ENCODE assay signal across 23 cellular contexts in the genomic region with DNA sequence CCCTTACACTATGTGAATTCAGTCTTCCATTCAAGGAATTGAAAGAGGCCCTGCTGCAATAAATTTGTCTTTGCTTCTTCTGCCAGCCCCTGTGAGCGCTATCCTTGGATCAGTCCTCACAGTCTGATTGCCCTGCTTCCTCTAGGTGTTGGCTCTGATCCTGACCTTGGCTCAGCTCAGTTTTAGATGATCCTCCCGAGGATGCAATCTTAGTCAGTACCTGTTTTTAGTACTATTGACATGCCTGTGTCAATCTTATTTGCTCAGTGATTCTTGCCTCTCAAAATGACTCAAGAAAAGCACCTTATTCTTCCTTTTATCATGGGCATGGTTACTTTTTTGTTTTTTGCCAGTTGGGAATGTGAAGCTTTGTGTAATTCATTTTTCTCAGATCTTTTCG.
A peak's percentile ranks its signal among the peaks of the same experiment; 100 is the strongest.
DNase-seq lines count a peak whose midpoint lies in the region; ATAC-seq, FAIRE-seq and TF ChIP-seq lines count a peak whose summit lies in the region.
"Had no signal": no experiment of that assay in that cellular context is flagged by ENCODE, and none has a peak within 500 bp of the region (broad histone marks: within the 10 kb centered on the region; RNA-seq: fewer than 3 reads in every experiment).

No MANE protein-coding gene starts in this region.

- POLR2A ChIA-PET in GM12878 (lab: Charles Lee) = no interaction called here

- 58% methylated on average over 3 of the region's 3 CpGs for WGBS in GM12878 (ENCODE audit: insufficient coverage, insufficient replicate concordance, low lambda C conversion rate, missing lambda C conversion rate)

- ATAC-seq in HG02610 (IDR thresholded peaks at IDR 0.05; ENCODE audit: unreplicated experiment) (peak; percentile 85), GM12878 (peak; percentile 70), GM21447 (IDR thresholded peaks at IDR 0.05; ENCODE audit: unreplicated experiment) (no peak), HG03521 (IDR thresholded peaks at IDR 0.05; ENCODE audit: unreplicated experiment) (no peak)
- ATAC-seq: GM23338 had no signal

- no peaks in the 10 kb centered on the region for H3K27me3 ChIP-seq in GM12878 (replicated peaks in 1 of 2; ENCODE audit: control insufficient read depth in 2 of 2, insufficient read depth in 2 of 2, low read length in 1 of 2)
- H3K27me3 ChIP-seq in osteoblast (ENCODE audit: insufficient read depth, low read length) = no peaks in the 10 kb centered on the region
- H3K27me3 ChIP-seq: BLaER1, Peyer's patch had no signal

- H2AFZ ChIP-seq in GM12878 (ENCODE audit: control insufficient read depth, low read depth, low read length) (no peak overlapping the region), osteoblast (ENCODE audit: low read length) (no peak overlapping the region)
- H2AFZ ChIP-seq: GM23338 had no signal

- H3K4me3 ChIP-seq in GM12865 (ENCODE audit: low read depth, low read length) (no peak overlapping the region), GM12878 (no peak overlapping the region), osteoblast (ENCODE audit: insufficient read depth, low read length) (no peak overlapping the region)
- H3K4me3 ChIP-seq: BLaER1, GM23338, Peyer's patch had no signal

- intact Hi-C loops in GM12878 (cut with micrococcal nuclease; ENCODE audit: unreplicated experiment) = no loop called here

- no peak for FAIRE-seq in GM12878 (lab: Jason Lieb, UNC)
- FAIRE-seq: A204.1, GM12891 had no signal

- SMC1A ChIA-PET in GM12878 (lab: Charles Lee; ENCODE audit: uncharacterized antibody, unreplicated experiment) = interaction anchor here (0.9 to 1.2 kb wide), 3 partner anchors 24 to 30 kb away, joined by 3 read pairs; no protein-coding TSS in a partner anchor

- no peak for TF ChIP-seq POLR2A in GM12878 (IDR thresholded peaks at IDR 0.05; ENCODE audit: low read depth, low read length)

- RAD21 ChIA-PET in GM12878 (lab: Charles Lee; ENCODE audit: unreplicated experiment) = interaction anchor here (0.9 to 1.5 kb wide), 2 partner anchors 72 to 85 kb away, joined by 3 to 5 read pairs; no protein-coding TSS in a partner anchor

- no peaks in the 10 kb centered on the region for H3K79me2 ChIP-seq in GM12878 (ENCODE audit: control insufficient read depth, insufficient read depth, low read length)
- H3K79me2 ChIP-seq in osteoblast (ENCODE audit: insufficient read depth, low read length) = no peaks in the 10 kb centered on the region

- no peak overlapping the region for H3K9ac ChIP-seq in GM12878 (ENCODE audit: control insufficient read depth, insufficient read depth, low read length)
- H3K9ac ChIP-seq: BLaER1 had no signal

- in situ Hi-C loops in GM12878 (cut with MboI) = no loop called here

- DNase-seq in GM12865 (ENCODE audit: low read depth) (peak; percentile 53), GM12878 (ENCODE audit: low read depth, low spot score) (no peak), osteoblast (ENCODE audit: insufficient read length, low spot score, missing footprints) (peak; percentile 59)
- DNase-seq in stimulated activated CD4-positive, alpha-beta T cell treated with anti-CD3 and anti-CD28 coated beads, Interleukin-4, amount 100 ng/mL, for 24 hours = no peak
- DNase-seq: CD4-positive, CD25-positive, alpha-beta regulatory T cell; H9; HFFc6; NCI-H1092; NCI-H1417 treated with DMSO at 0.1 percent for 48 hours; NCI-H1694 treated with DMSO at 0.1 percent for 48 hours; NCI-H2081; NCI-H226; NCI-H510A; NCI-H69; Peyer's patch; SHP77 treated with DMSO at 0.1 percent for 48 hours had no signal

- BruUV-seq in GM12878 (replicated peaks; lab: Mats Ljungman, UMichigan) = no TSS peak

- H3K4me1 ChIP-seq in GM12878 (ENCODE audit: control insufficient read depth, insufficient read depth, low read length) (no peaks in the 10 kb centered on the region), osteoblast (ENCODE audit: insufficient read depth, low read length) (no peaks in the 10 kb centered on the region)
- H3K4me1 ChIP-seq: BLaER1, Peyer's patch had no signal

- no peaks in the 10 kb centered on the region for H3K36me3 ChIP-seq in GM12878 (ENCODE audit: control insufficient read depth in 2 of 2, insufficient read depth in 2 of 2, low read length in 1 of 2)
- H3K36me3 ChIP-seq in osteoblast (ENCODE audit: insufficient read depth, low read length) = no peaks in the 10 kb centered on the region
- H3K36me3 ChIP-seq: BLaER1, Peyer's patch had no signal

- no peaks in the 10 kb centered on the region; the same call in 2 of the 3 replicates for H3K9me3 ChIP-seq in GM12878 (replicated peaks; ENCODE audit: control insufficient read depth, insufficient read depth, low read length)
- no peaks in the 10 kb centered on the region for H3K9me3 ChIP-seq in osteoblast (ENCODE audit: low read depth, low read length)
- H3K9me3 ChIP-seq: Peyer's patch had no signal

- H3K4me2 ChIP-seq in GM12878 (ENCODE audit: control insufficient read depth, insufficient read depth) (no peak overlapping the region), osteoblast (ENCODE audit: insufficient read depth, low read length) (no peak overlapping the region)
- H3K4me2 ChIP-seq: BLaER1, GM23338 had no signal

- H4K20me1 ChIP-seq in GM12878 (ENCODE audit: control insufficient read depth, insufficient read depth) = no peaks in the 10 kb centered on the region
- H4K20me1 ChIP-seq in osteoblast (ENCODE audit: insufficient read depth, low read length) = no peaks in the 10 kb centered on the region
- H4K20me1 ChIP-seq: BLaER1 had no signal

- TF ChIP-seq CTCF in GM12865 (IDR thresholded peaks at IDR 0.05; ENCODE audit: insufficient read depth, low read depth, low read length, missing control alignments) = no peak
- no peak for TF ChIP-seq CTCF in GM12878 (IDR thresholded peaks at IDR 0.05 in 2 of 3, conservative IDR thresholded peaks at IDR 0.05 in 1 of 3; ENCODE audit: control insufficient read depth in 2 of 3, extremely low read depth in 1 of 3, insufficient read depth in 1 of 3, low read depth in 3 of 3, low read length in 3 of 3)
- no peak for TF ChIP-seq CTCF in osteoblast (IDR thresholded peaks at IDR 0.05; ENCODE audit: extremely low read depth, low read depth, low read length)

- no peak for TF ChIP-seq EP300 in GM12878 (IDR thresholded peaks at IDR 0.05; ENCODE audit: borderline replicate concordance in 1 of 2, control insufficient read depth in 1 of 2, low read depth in 2 of 2, low read length in 2 of 2)

- H3K27ac ChIP-seq in GM12878 (ENCODE audit: control insufficient read depth, insufficient read depth) (no peak overlapping the region), osteoblast (ENCODE audit: low read depth, low read length) (no peak overlapping the region)
- H3K27ac ChIP-seq: BLaER1, Peyer's patch had no signal

- TF ChIP-seq RAD21 in GM12878 (IDR thresholded peaks at IDR 0.05; ENCODE audit: insufficient read depth, low read depth, low read length) = no peak

- CTCF ChIA-PET in GM12878 (lab: Yijun Ruan, JAX) = no interaction called here

TF ChIP-seq in GM12878, 131 proteins besides CTCF, POLR2A, EP300 and RAD21 (continues in another document):
- TF ChIP-seq FOXK2 (IDR thresholded peaks at IDR 0.05) = no peak
- TF ChIP-seq, protein P1, sequence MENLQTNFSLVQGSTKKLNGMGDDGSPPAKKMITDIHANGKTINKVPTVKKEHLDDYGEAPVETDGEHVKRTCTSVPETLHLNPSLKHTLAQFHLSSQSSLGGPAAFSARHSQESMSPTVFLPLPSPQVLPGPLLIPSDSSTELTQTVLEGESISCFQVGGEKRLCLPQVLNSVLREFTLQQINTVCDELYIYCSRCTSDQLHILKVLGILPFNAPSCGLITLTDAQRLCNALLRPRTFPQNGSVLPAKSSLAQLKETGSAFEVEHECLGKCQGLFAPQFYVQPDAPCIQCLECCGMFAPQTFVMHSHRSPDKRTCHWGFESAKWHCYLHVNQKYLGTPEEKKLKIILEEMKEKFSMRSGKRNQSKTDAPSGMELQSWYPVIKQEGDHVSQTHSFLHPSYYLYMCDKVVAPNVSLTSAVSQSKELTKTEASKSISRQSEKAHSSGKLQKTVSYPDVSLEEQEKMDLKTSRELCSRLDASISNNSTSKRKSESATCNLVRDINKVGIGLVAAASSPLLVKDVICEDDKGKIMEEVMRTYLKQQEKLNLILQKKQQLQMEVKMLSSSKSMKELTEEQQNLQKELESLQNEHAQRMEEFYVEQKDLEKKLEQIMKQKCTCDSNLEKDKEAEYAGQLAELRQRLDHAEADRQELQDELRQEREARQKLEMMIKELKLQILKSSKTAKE (IDR thresholded peaks at IDR 0.05; ENCODE audit: low read depth, poor library complexity, severe bottlenecking) = no peak
- no peak for TF ChIP-seq ZSCAN29 (IDR thresholded peaks at IDR 0.05)
- TF ChIP-seq WRNIP1 (IDR thresholded peaks at IDR 0.05; ENCODE audit: borderline replicate concordance, low read depth, low read length) = no peak
- no peak for TF ChIP-seq ELK1 (IDR thresholded peaks at IDR 0.05; ENCODE audit: low read depth, low read length)
- TF ChIP-seq RAD51 (IDR thresholded peaks at IDR 0.05) = no peak
- TF ChIP-seq ZNF274 (IDR thresholded peaks at IDR 0.05; ENCODE audit: insufficient read depth, insufficient read length) = no peak
- TF ChIP-seq, protein P2, sequence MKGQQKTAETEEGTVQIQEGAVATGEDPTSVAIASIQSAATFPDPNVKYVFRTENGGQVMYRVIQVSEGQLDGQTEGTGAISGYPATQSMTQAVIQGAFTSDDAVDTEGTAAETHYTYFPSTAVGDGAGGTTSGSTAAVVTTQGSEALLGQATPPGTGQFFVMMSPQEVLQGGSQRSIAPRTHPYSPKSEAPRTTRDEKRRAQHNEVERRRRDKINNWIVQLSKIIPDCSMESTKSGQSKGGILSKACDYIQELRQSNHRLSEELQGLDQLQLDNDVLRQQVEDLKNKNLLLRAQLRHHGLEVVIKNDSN (IDR thresholded peaks at IDR 0.05; ENCODE audit: borderline replicate concordance, extremely low read length, insufficient read depth, low read depth, low read length) = no peak

Comparison
In these comparisons a context has a peak if more than half of its experiments do, and no peak if none do; other contexts are left out.
1. DNase-seq: peak in GM12865 (single experiment) and osteoblast (single experiment); none in GM12878 (single experiment) and stimulated activated CD4-positive, alpha-beta T cell treated with anti-CD3 and anti-CD28 coated beads, Interleukin-4, amount 100 ng/mL, for 24 hours (single experiment).
2. ATAC-seq: peak in HG02610 (single experiment) and GM12878 (single experiment); none in GM21447 (single experiment) and HG03521 (single experiment).